ENCODE assay signal across 9 cellular contexts in genomic region chr17:70296456-70296855, GRCh38.
"Had no signal": no experiment of that assay in that cellular context is flagged by ENCODE, and none has a peak within 500 bp of the region (broad histone marks: within the 10 kb centered on the region; RNA-seq: fewer than 3 reads in every experiment).

No MANE protein-coding gene starts in this region.

- H3K4me2 ChIP-seq: KMS-11 had no signal

- H3K36me3 ChIP-seq: HAP-1 had no signal

- H3K9ac ChIP-seq: GM23248, KMS-11 had no signal

- H2AFZ ChIP-seq: GM23248 had no signal

- H3K4me3 ChIP-seq: GM23248, HAP-1 had no signal

- DNase-seq: GM23248, GOT3, H7, IMR-90, KBM-7 had no signal

- FAIRE-seq: HTR-8/SVneo had no signal

- ATAC-seq: HCT116 had no signal

- H3K27ac ChIP-seq: GM23248, KMS-11 had no signal

- H3K4me1 ChIP-seq: HAP-1 had no signal
